In the genomic region with DNA sequence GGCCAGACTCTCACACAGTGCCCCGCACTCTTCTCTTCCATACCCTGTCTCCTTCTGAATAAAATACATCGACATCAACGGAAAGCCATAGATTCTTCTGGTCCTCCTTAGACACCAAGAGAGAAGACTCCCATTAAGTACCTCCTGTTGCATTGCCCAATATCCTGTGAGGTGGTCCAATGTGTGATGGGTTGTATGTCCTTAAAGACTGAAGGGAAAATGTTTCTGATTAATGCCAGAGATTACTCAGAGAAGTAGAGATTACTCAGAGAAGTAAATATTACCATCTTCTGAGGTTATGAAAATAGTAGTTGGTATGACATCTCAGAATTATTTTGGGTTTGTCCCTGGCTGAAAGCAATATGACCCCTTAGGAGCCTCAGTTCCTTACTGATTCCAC, we compare ENCODE assay signal across 17 cellular contexts.
A peak's percentile ranks its signal among the peaks of the same experiment; 100 is the strongest.
DNase-seq lines count a peak whose midpoint lies in the region; ATAC-seq and TF ChIP-seq lines count a peak whose summit lies in the region.
"Had no signal": no experiment of that assay in that cellular context is flagged by ENCODE, and none has a peak within 500 bp of the region (broad histone marks: within the 10 kb centered on the region; RNA-seq: fewer than 3 reads in every experiment).

No MANE protein-coding gene starts in this region.

- H3K27ac Mint-ChIP-seq in activated T-helper 17 cell treated with anti-CD3 and anti-CD28 coated beads, Interleukin-2, amount 50 U/mL, for 72 hours, result no peak overlapping the region
- H3K27ac Mint-ChIP-seq in stimulated activated effector memory CD8-positive, alpha-beta T cell treated with anti-CD3 and anti-CD28 coated beads, Interleukin-12 subunit alpha, Interleukin-12 subunit beta, amount 100 ng/mL, for 72 hours, result no peak overlapping the region
- H3K27ac Mint-ChIP-seq: activated B cell treated with CpG ODN at 0.5 μM for 24 hours; activated naive CD8-positive, alpha-beta T cell; CD4-positive, CD25-positive, alpha-beta regulatory T cell; dendritic cell treated with granulocyte-macrophage colony-stimulating factor and Interleukin-4, amounts not matched to agents 40 ng/mL and 50 ng/mL, for 4 days had no signal

- in situ Hi-C loops in GM13977 (cut with MboI; ENCODE audit: low pct_unique_long_range_greater_than_20kb, low sequenced_read_pairs, unreplicated experiment), result no loop called here

- no peaks in the 10 kb centered on the region for H3K4me1 Mint-ChIP-seq in activated T-helper 17 cell treated with anti-CD3 and anti-CD28 coated beads, Interleukin-2, amount 50 U/mL, for 72 hours
- no peaks in the 10 kb centered on the region for H3K4me1 Mint-ChIP-seq in stimulated activated effector memory CD8-positive, alpha-beta T cell treated with anti-CD3 and anti-CD28 coated beads, Interleukin-12 subunit alpha, Interleukin-12 subunit beta, amount 100 ng/mL, for 72 hours
- H3K4me1 Mint-ChIP-seq: activated B cell treated with CpG ODN at 0.5 μM for 24 hours; CD4-positive, CD25-positive, alpha-beta regulatory T cell had no signal

- no peak for TF ChIP-seq CTCF in GM13977 (IDR thresholded peaks at IDR 0.05; ENCODE audit: extremely low read depth, insufficient read depth, missing control alignments)

- no peak overlapping the region for H3K4me3 Mint-ChIP-seq in activated T-helper 17 cell treated with anti-CD3 and anti-CD28 coated beads, Interleukin-2, amount 50 U/mL, for 72 hours
- no peak overlapping the region for H3K4me3 Mint-ChIP-seq in stimulated activated effector memory CD8-positive, alpha-beta T cell treated with anti-CD3 and anti-CD28 coated beads, Interleukin-12 subunit alpha, Interleukin-12 subunit beta, amount 100 ng/mL, for 72 hours
- H3K4me3 Mint-ChIP-seq: activated B cell treated with CpG ODN at 0.5 μM for 24 hours; activated naive CD8-positive, alpha-beta T cell; CD4-positive, CD25-positive, alpha-beta regulatory T cell; dendritic cell treated with granulocyte-macrophage colony-stimulating factor and Interleukin-4, amounts not matched to agents 40 ng/mL and 50 ng/mL, for 4 days had no signal

- DNase-seq in HCEC 1CT (peak; percentile 92), fibroblast of peridontal ligament (ENCODE audit: extremely low read depth) (peak; percentile 85), GM13977 (ENCODE audit: low spot score) (no peak)
- no peak for DNase-seq in stimulated activated effector memory CD8-positive, alpha-beta T cell treated with anti-CD3 and anti-CD28 coated beads, Interleukin-12 subunit alpha, Interleukin-12 subunit beta, amount 100 ng/mL, for 72 hours (ENCODE audit: low spot score in 2 of 2)
- DNase-seq: activated B cell treated with CpG ODN at 0.5 μM for 24 hours; CD4-positive, CD25-positive, alpha-beta regulatory T cell; foreskin melanocyte; midbrain; NCI-H1105 treated with DMSO at 0.1 percent for 48 hours; NCI-H446; posterior cingulate gyrus had no signal

- H3K36me3 Mint-ChIP-seq in activated T-helper 17 cell treated with anti-CD3 and anti-CD28 coated beads, Interleukin-2, amount 50 U/mL, for 72 hours (ENCODE audit: low read depth), result no peaks in the 10 kb centered on the region
- H3K36me3 Mint-ChIP-seq in stimulated activated effector memory CD8-positive, alpha-beta T cell treated with anti-CD3 and anti-CD28 coated beads, Interleukin-12 subunit alpha, Interleukin-12 subunit beta, amount 100 ng/mL, for 72 hours, result no peaks in the 10 kb centered on the region
- H3K36me3 Mint-ChIP-seq: activated naive CD8-positive, alpha-beta T cell; CD4-positive, CD25-positive, alpha-beta regulatory T cell had no signal

- ATAC-seq in activated T-helper 17 cell treated with anti-CD3 and anti-CD28 coated beads, Interleukin-2, amount 50 U/mL, for 72 hours (replicated peaks), result peak; percentile 57
- ATAC-seq in stimulated activated effector memory CD8-positive, alpha-beta T cell treated with anti-CD3 and anti-CD28 coated beads, Interleukin-12 subunit alpha, Interleukin-12 subunit beta, amount 100 ng/mL, for 72 hours, result peak; percentile 55
- ATAC-seq in HG02870 (IDR thresholded peaks at IDR 0.05; ENCODE audit: unreplicated experiment), result no peak
- no peak for ATAC-seq in GM18867 (IDR thresholded peaks at IDR 0.05; ENCODE audit: unreplicated experiment)
- ATAC-seq: HepG2 had no signal

- peaks cover 6% of the 10 kb centered on the region for H3K9me3 Mint-ChIP-seq in activated T-helper 17 cell treated with anti-CD3 and anti-CD28 coated beads, Interleukin-2, amount 50 U/mL, for 72 hours
- peaks cover 3% of the 10 kb centered on the region for H3K9me3 Mint-ChIP-seq in stimulated activated effector memory CD8-positive, alpha-beta T cell treated with anti-CD3 and anti-CD28 coated beads, Interleukin-12 subunit alpha, Interleukin-12 subunit beta, amount 100 ng/mL, for 72 hours

- no peaks in the 10 kb centered on the region for H3K27me3 Mint-ChIP-seq in activated T-helper 17 cell treated with anti-CD3 and anti-CD28 coated beads, Interleukin-2, amount 50 U/mL, for 72 hours
- H3K27me3 Mint-ChIP-seq: activated B cell treated with CpG ODN at 0.5 μM for 24 hours; activated naive CD8-positive, alpha-beta T cell; dendritic cell treated with granulocyte-macrophage colony-stimulating factor and Interleukin-4, amounts not matched to agents 40 ng/mL and 50 ng/mL, for 4 days had no signal

Comparison
In these comparisons a context has a peak if more than half of its experiments do, and no peak if none do; other contexts are left out.
1. DNase-seq: peak in HCEC 1CT (single experiment) and fibroblast of peridontal ligament (single experiment); none in stimulated activated effector memory CD8-positive, alpha-beta T cell treated with anti-CD3 and anti-CD28 coated beads, Interleukin-12 subunit alpha, Interleukin-12 subunit beta, amount 100 ng/mL, for 72 hours (0 of 2) and GM13977 (single experiment).
2. ATAC-seq: peak in activated T-helper 17 cell treated with anti-CD3 and anti-CD28 coated beads, Interleukin-2, amount 50 U/mL, for 72 hours (single experiment) and stimulated activated effector memory CD8-positive, alpha-beta T cell treated with anti-CD3 and anti-CD28 coated beads, Interleukin-12 subunit alpha, Interleukin-12 subunit beta, amount 100 ng/mL, for 72 hours (single experiment); none in HG02870 (single experiment) and GM18867 (single experiment).